ENCODE assay signal across 1 cellular context in the genomic region with DNA sequence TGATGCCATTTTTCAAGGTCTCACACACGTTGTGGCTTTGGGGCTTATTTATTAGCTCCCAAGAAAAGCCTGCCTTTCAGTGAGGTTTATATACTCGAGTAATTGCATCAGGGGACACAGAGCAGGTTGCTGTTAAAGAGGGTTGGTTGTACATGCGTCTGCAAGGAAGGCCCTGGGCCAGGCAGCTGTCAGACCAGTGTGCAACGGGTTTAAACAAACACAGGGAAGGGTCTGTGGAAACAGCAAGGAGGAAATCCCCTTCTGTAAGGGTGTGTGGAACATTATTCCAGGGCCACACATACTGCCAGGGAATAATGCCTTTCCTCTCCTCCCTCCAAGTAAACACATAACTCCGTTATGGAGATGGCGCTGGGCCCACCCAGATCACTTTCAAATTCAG.
TF ChIP-seq lines count a peak whose summit lies in the region.

No MANE protein-coding gene starts in this region.

TF ChIP-seq in WTC11, 78 proteins besides CTCF, POLR2A, EP300 and RAD21 (continued from another document):
- no peak for TF ChIP-seq USF2 (CRISPR knock-in tag; IDR thresholded peaks at IDR 0.05)
- no peak for TF ChIP-seq JAZF1 (CRISPR knock-in tag; IDR thresholded peaks at IDR 0.05)
- no peak for TF ChIP-seq MXD4 (CRISPR knock-in tag; IDR thresholded peaks at IDR 0.05; ENCODE audit: borderline replicate concordance)
- no peak for TF ChIP-seq SP1 (CRISPR knock-in tag; conservative IDR thresholded peaks at IDR 0.05)
